ENCODE assay signal across 9 cellular contexts in genomic region chr10:95308389-95309302, GRCh38. TPM values are rescaled to one million over a fixed set of nuclear protein-coding genes. Genes with fewer than 3 reads are reported as not detected.
A peak's percentile ranks its signal among the peaks of the same experiment; 100 is the strongest.
DNase-seq lines count a peak whose midpoint lies in the region; ATAC-seq, FAIRE-seq and TF ChIP-seq lines count a peak whose summit lies in the region.
"Had no signal": no experiment of that assay in that cellular context is flagged by ENCODE, and none has a peak within 500 bp of the region (broad histone marks: within the 10 kb centered on the region; RNA-seq: fewer than 3 reads in every experiment).

No MANE protein-coding gene starts in this region.

- no peaks in the 10 kb centered on the region for H3K9me3 ChIP-seq in thyroid gland

- peak; percentile 38 for FAIRE-seq in HTR-8/SVneo (lab: Jason Lieb, UNC)

- H3K4me1 Mint-ChIP-seq in activated T-helper 2 cell treated with anti-CD3 and anti-CD28 coated beads, Interferon-gamma antibody, Interleukin-2, Interleukin-4, amounts not matched to agents 10 μg/mL and 5 μg/mL and 100 μg/mL, durations not matched to agents 14 hours and 24 hours and 36 hours (ENCODE audit: low read depth) = peaks cover 24% of the 10 kb centered on the region

- peak overlapping the region; percentile 19 to 69 (median 59) for H3K27ac ChIP-seq in thyroid gland

- H3K36me3 Mint-ChIP-seq in activated T-helper 2 cell treated with anti-CD3 and anti-CD28 coated beads, Interferon-gamma antibody, Interleukin-2, Interleukin-4, amounts not matched to agents 10 μg/mL and 5 μg/mL and 100 μg/mL, durations not matched to agents 14 hours and 24 hours and 36 hours (ENCODE audit: low read depth) = no peaks in the 10 kb centered on the region

- TF ChIP-seq POLR2A in thyroid gland (IDR thresholded peaks at IDR 0.05) = no peak

- H3K4me3 Mint-ChIP-seq in activated T-helper 2 cell treated with anti-CD3 and anti-CD28 coated beads, Interferon-gamma antibody, Interleukin-2, Interleukin-4, amounts not matched to agents 10 μg/mL and 5 μg/mL and 100 μg/mL, durations not matched to agents 14 hours and 24 hours and 36 hours (ENCODE audit: low read depth) = no peak overlapping the region
- H3K4me3 Mint-ChIP-seq: stimulated activated naive CD8-positive, alpha-beta T cell treated with anti-CD3 and anti-CD28 coated beads, Interleukin-15, Interleukin-2, amounts not matched to agents 100 ng/mL and 50 ng/mL, for 24 hours had no signal

- no peaks in the 10 kb centered on the region for H3K27me3 ChIP-seq in thyroid gland

- WGBS in thyroid gland, 2 donors = 31 to 38% methylated on average over 8 of the region's 8 CpGs

- ATAC-seq in HG03354 (IDR thresholded peaks at IDR 0.05; ENCODE audit: poor library complexity, severe bottlenecking, unreplicated experiment) = no peak

- no peaks in the 10 kb centered on the region for H3K9me3 Mint-ChIP-seq in activated T-helper 2 cell treated with anti-CD3 and anti-CD28 coated beads, Interferon-gamma antibody, Interleukin-2, Interleukin-4, amounts not matched to agents 10 μg/mL and 5 μg/mL and 100 μg/mL, durations not matched to agents 14 hours and 24 hours and 36 hours
- H3K9me3 Mint-ChIP-seq: stimulated activated naive CD8-positive, alpha-beta T cell treated with anti-CD3 and anti-CD28 coated beads, Interleukin-15, Interleukin-2, amounts not matched to agents 100 ng/mL and 50 ng/mL, for 24 hours had no signal

- peaks cover 12% of the 10 kb centered on the region for H3K27me3 Mint-ChIP-seq in activated T-helper 2 cell treated with anti-CD3 and anti-CD28 coated beads, Interferon-gamma antibody, Interleukin-2, Interleukin-4, amounts not matched to agents 10 μg/mL and 5 μg/mL and 100 μg/mL, durations not matched to agents 14 hours and 24 hours and 36 hours (ENCODE audit: low read depth)

- intact Hi-C loops in thyroid gland (cut with DNase I) = no loop called here
- intact Hi-C loops in activated T-helper 2 cell treated with anti-CD3 and anti-CD28 coated beads, Interferon-gamma antibody, Interleukin-2, Interleukin-4, amounts not matched to agents 10 μg/mL and 5 μg/mL and 100 μg/mL, durations not matched to agents 14 hours and 24 hours and 36 hours (cut with micrococcal nuclease) = no loop called here

- H3K4me1 ChIP-seq in thyroid gland = peaks cover 38 to 39% of the 10 kb centered on the region in 2 donors

- H3K27ac Mint-ChIP-seq in activated T-helper 2 cell treated with anti-CD3 and anti-CD28 coated beads, Interferon-gamma antibody, Interleukin-2, Interleukin-4, amounts not matched to agents 10 μg/mL and 5 μg/mL and 100 μg/mL, durations not matched to agents 14 hours and 24 hours and 36 hours = no peak overlapping the region
- H3K27ac Mint-ChIP-seq: stimulated activated naive CD8-positive, alpha-beta T cell treated with anti-CD3 and anti-CD28 coated beads, Interleukin-15, Interleukin-2, amounts not matched to agents 100 ng/mL and 50 ng/mL, for 24 hours had no signal

- no peaks in the 10 kb centered on the region for H3K36me3 ChIP-seq in thyroid gland

- CTCF ChIA-PET in GM10248 (lab: Yijun Ruan, JAX) = interaction anchor here (1.4 to 1.9 kb wide), 4 partner anchors 10 to 62 kb away, joined by 3 to 9 read pairs (median 6); no protein-coding TSS in a partner anchor

- H3K4me3 ChIP-seq in AG09309 (ENCODE audit: control insufficient read depth, low read depth, low read length) (no peak overlapping the region), thyroid gland (replicated peaks in 1 of 3) (no peak overlapping the region)

- DNase-seq in AG09309 (ENCODE audit: low read depth) (peak; percentile 95), HTR-8/SVneo (ENCODE audit: insufficient read length, low spot score) (peak; percentile 74), astrocyte of the hippocampus (ENCODE audit: low read depth, low spot score) (peak; percentile 99), kidney tubule cell (ENCODE audit: low spot score) (peak; percentile 98), thyroid gland (peak; percentile 84 to 89), GM10248 (ENCODE audit: extremely low spot score) (no peak)
- DNase-seq in activated T-helper 2 cell treated with anti-CD3 and anti-CD28 coated beads, Interferon-gamma antibody, Interleukin-2, Interleukin-4, amounts not matched to agents 10 μg/mL and 5 μg/mL and 100 μg/mL, durations not matched to agents 14 hours and 24 hours and 36 hours (ENCODE audit: low spot score) = no peak

- TF ChIP-seq CTCF in AG09309 (IDR thresholded peaks at IDR 0.05; ENCODE audit: control insufficient read depth, insufficient read depth, low read depth, low read length, missing control alignments) = no peak
- TF ChIP-seq CTCF in thyroid gland (IDR thresholded peaks at IDR 0.05) = no peak
- TF ChIP-seq CTCF in GM10248 (IDR thresholded peaks at IDR 0.05; ENCODE audit: control extremely low read depth, extremely low read depth, low read depth, missing control alignments) = no peak

- POLR2A ChIA-PET in GM10248 (lab: Yijun Ruan, JAX) = interaction anchor here (0.6 kb wide), 1 partner anchor 290 kb away, joined by 6 read pairs; no protein-coding TSS in a partner anchor

RNA-seq across cellular contexts. Expression of gene PDLIM1, which starts 17.8 kb away (rescaled TPM):
- total RNA-seq in thyroid gland = 100 to 1,000 TPM in 1 of 4 donors, 10 to 100 TPM in 3; 67.8 to 158 (median 90.7) TPM
- 2.7 and 2.9 TPM in 2 replicates for total RNA-seq in activated T-helper 2 cell treated with anti-CD3 and anti-CD28 coated beads, Interferon-gamma antibody, Interleukin-2, Interleukin-4, amounts not matched to agents 10 μg/mL and 5 μg/mL and 100 μg/mL, durations not matched to agents 14 hours and 24 hours and 36 hours

Comparison
In these comparisons a context has a peak if more than half of its experiments do, and no peak if none do; other contexts are left out.
1. DNase-seq: peak in AG09309 (single experiment), HTR-8/SVneo (single experiment), astrocyte of the hippocampus (single experiment), kidney tubule cell (single experiment) and thyroid gland (2 of 2); none in activated T-helper 2 cell treated with anti-CD3 and anti-CD28 coated beads, Interferon-gamma antibody, Interleukin-2, Interleukin-4, amounts not matched to agents 10 μg/mL and 5 μg/mL and 100 μg/mL, durations not matched to agents 14 hours and 24 hours and 36 hours (single experiment) and GM10248 (single experiment).
2. RNA of gene PDLIM1, which starts 17.8 kb away (total RNA-seq): 67.8 to 158 TPM in thyroid gland; 2.7 to 2.9 TPM in activated T-helper 2 cell treated with anti-CD3 and anti-CD28 coated beads, Interferon-gamma antibody, Interleukin-2, Interleukin-4, amounts not matched to agents 10 μg/mL and 5 μg/mL and 100 μg/mL, durations not matched to agents 14 hours and 24 hours and 36 hours; every median in the first group is over 10 times any median in the second.